13 cellular contexts compared by ENCODE assay signal in genomic region chr11:63940786-63941185, GRCh38. TPM values are rescaled to one million over a fixed set of nuclear protein-coding genes. Genes with fewer than 3 reads are reported as not detected.
A peak's percentile ranks its signal among the peaks of the same experiment; 100 is the strongest.
DNase-seq lines count a peak whose midpoint lies in the region; ATAC-seq and TF ChIP-seq lines count a peak whose summit lies in the region.
"Had no signal": no experiment of that assay in that cellular context is flagged by ENCODE, and none has a peak within 500 bp of the region (broad histone marks: within the 10 kb centered on the region; RNA-seq: fewer than 3 reads in every experiment).

No MANE protein-coding gene starts in this region.

- peak overlapping the region; percentile 92 for H3K4me3 ChIP-seq in Loucy (ENCODE audit: low read length, poor library complexity, severe bottlenecking)
- peak overlapping the region; percentile 96 for H3K4me3 ChIP-seq in neural cell (ENCODE audit: low read length)
- H3K4me3 ChIP-seq: sigmoid colon had no signal

- no peaks in the 10 kb centered on the region for H3F3A ChIP-seq in Loucy (ENCODE audit: low read depth)
- peaks cover 5% of the 10 kb centered on the region for H3F3A ChIP-seq in neural cell (ENCODE audit: insufficient read depth, low read length, poor library complexity, severe bottlenecking)

- H3K4me2 ChIP-seq in Loucy (ENCODE audit: low read depth, low read length, poor library complexity, severe bottlenecking) (peak overlapping the region; percentile 89), neural cell (ENCODE audit: low read length) (no peak overlapping the region)

- H3K27ac ChIP-seq in neural cell (ENCODE audit: low read length), result no peak overlapping the region
- H3K27ac ChIP-seq: 22Rv1, sigmoid colon had no signal

- no peaks in the 10 kb centered on the region for H3K9me3 Mint-ChIP-seq in T-helper 1 cell treated with Interleukin-12 subunit alpha and Interleukin-12 subunit beta and Interleukin-4 antibody, amounts not matched to agents 30 μg/mL and 1 μg/mL, for 36 hours
- no peaks in the 10 kb centered on the region for H3K9me3 Mint-ChIP-seq in activated T-helper 1 cell treated with anti-CD3 and anti-CD28 coated beads, Interleukin-12 subunit alpha, Interleukin-12 subunit beta, Interleukin-2, Interleukin-4 antibody, amounts not matched to agents 30 ng/mL and 10 ng/mL and 1 ng/mL, durations not matched to agents 14 hours and 24 hours and 36 hours

- H2AFZ ChIP-seq in Loucy (ENCODE audit: low read length) (no peak overlapping the region), neural cell (ENCODE audit: low read depth, low read length) (no peak overlapping the region)

- peaks cover 69% of the 10 kb centered on the region for H3K79me2 ChIP-seq in Loucy (ENCODE audit: insufficient read depth, low read length)
- H3K79me2 ChIP-seq in neural cell (replicated peaks; ENCODE audit: insufficient read depth, low read length), result peaks cover 44% of the 10 kb centered on the region

- peaks cover 28% of the 10 kb centered on the region for H3K4me1 Mint-ChIP-seq in T-helper 1 cell treated with Interleukin-12 subunit alpha and Interleukin-12 subunit beta and Interleukin-4 antibody, amounts not matched to agents 30 μg/mL and 1 μg/mL, for 36 hours (ENCODE audit: low read depth)
- H3K4me1 Mint-ChIP-seq in activated T-helper 1 cell treated with anti-CD3 and anti-CD28 coated beads, Interleukin-12 subunit alpha, Interleukin-12 subunit beta, Interleukin-2, Interleukin-4 antibody, amounts not matched to agents 30 ng/mL and 10 ng/mL and 1 ng/mL, durations not matched to agents 14 hours and 24 hours and 36 hours (ENCODE audit: low read depth), result peaks cover 16% of the 10 kb centered on the region

- H3K36me3 Mint-ChIP-seq in T-helper 1 cell treated with Interleukin-12 subunit alpha and Interleukin-12 subunit beta and Interleukin-4 antibody, amounts not matched to agents 30 μg/mL and 1 μg/mL, for 36 hours (ENCODE audit: low read depth), result no peaks in the 10 kb centered on the region
- peaks cover 2% of the 10 kb centered on the region for H3K36me3 Mint-ChIP-seq in activated T-helper 1 cell treated with anti-CD3 and anti-CD28 coated beads, Interleukin-12 subunit alpha, Interleukin-12 subunit beta, Interleukin-2, Interleukin-4 antibody, amounts not matched to agents 30 ng/mL and 10 ng/mL and 1 ng/mL, durations not matched to agents 14 hours and 24 hours and 36 hours (ENCODE audit: low read depth)

- no peaks in the 10 kb centered on the region for H3K9me2 ChIP-seq in Loucy (replicated peaks; ENCODE audit: low read depth, low read length)
- no peaks in the 10 kb centered on the region for H3K9me2 ChIP-seq in neural cell (ENCODE audit: insufficient read depth, low read length)

- intact Hi-C loops in activated T-helper 1 cell treated with anti-CD3 and anti-CD28 coated beads, Interleukin-12 subunit alpha, Interleukin-12 subunit beta, Interleukin-2, Interleukin-4 antibody, amounts not matched to agents 30 ng/mL and 10 ng/mL and 1 ng/mL, durations not matched to agents 14 hours and 24 hours and 36 hours (cut with micrococcal nuclease), result no loop called here

- no peak overlapping the region for H3K27ac Mint-ChIP-seq in T-helper 1 cell treated with Interleukin-12 subunit alpha and Interleukin-12 subunit beta and Interleukin-4 antibody, amounts not matched to agents 30 μg/mL and 1 μg/mL, for 36 hours
- no peak overlapping the region for H3K27ac Mint-ChIP-seq in activated T-helper 1 cell treated with anti-CD3 and anti-CD28 coated beads, Interleukin-12 subunit alpha, Interleukin-12 subunit beta, Interleukin-2, Interleukin-4 antibody, amounts not matched to agents 30 ng/mL and 10 ng/mL and 1 ng/mL, durations not matched to agents 14 hours and 24 hours and 36 hours

- TF ChIP-seq EP300 in neural cell (conservative IDR thresholded peaks at IDR 0.05; ENCODE audit: poor library complexity, severe bottlenecking), result no peak

- H3K36me3 ChIP-seq in Loucy (ENCODE audit: insufficient read depth, low read length), result no peaks in the 10 kb centered on the region
- no peaks in the 10 kb centered on the region for H3K36me3 ChIP-seq in neural cell (ENCODE audit: insufficient read depth, low read length)
- H3K36me3 ChIP-seq: sigmoid colon had no signal

- H3K27me3 Mint-ChIP-seq in T-helper 1 cell treated with Interleukin-12 subunit alpha and Interleukin-12 subunit beta and Interleukin-4 antibody, amounts not matched to agents 30 μg/mL and 1 μg/mL, for 36 hours (ENCODE audit: low read depth), result no peaks in the 10 kb centered on the region
- H3K27me3 Mint-ChIP-seq in activated T-helper 1 cell treated with anti-CD3 and anti-CD28 coated beads, Interleukin-12 subunit alpha, Interleukin-12 subunit beta, Interleukin-2, Interleukin-4 antibody, amounts not matched to agents 30 ng/mL and 10 ng/mL and 1 ng/mL, durations not matched to agents 14 hours and 24 hours and 36 hours (ENCODE audit: insufficient read depth), result no peaks in the 10 kb centered on the region

- H3K27me3 ChIP-seq in Loucy (ENCODE audit: insufficient read depth, low read length, poor library complexity, severe bottlenecking) (no peaks in the 10 kb centered on the region), neural cell (ENCODE audit: insufficient read depth, low read depth, low read length) (no peaks in the 10 kb centered on the region)
- H3K27me3 ChIP-seq: sigmoid colon had no signal

- no peak for ATAC-seq in GM18861 (IDR thresholded peaks at IDR 0.05; ENCODE audit: unreplicated experiment)
- no peak for ATAC-seq in HG03342 (IDR thresholded peaks at IDR 0.05; ENCODE audit: unreplicated experiment)

- peak overlapping the region; percentile 45 for H3K4me3 Mint-ChIP-seq in T-helper 1 cell treated with Interleukin-12 subunit alpha and Interleukin-12 subunit beta and Interleukin-4 antibody, amounts not matched to agents 30 μg/mL and 1 μg/mL, for 36 hours
- peak overlapping the region; percentile 63 for H3K4me3 Mint-ChIP-seq in activated T-helper 1 cell treated with anti-CD3 and anti-CD28 coated beads, Interleukin-12 subunit alpha, Interleukin-12 subunit beta, Interleukin-2, Interleukin-4 antibody, amounts not matched to agents 30 ng/mL and 10 ng/mL and 1 ng/mL, durations not matched to agents 14 hours and 24 hours and 36 hours

- H3K9me3 ChIP-seq in Loucy (ENCODE audit: insufficient read depth, low read depth, low read length) (no peaks in the 10 kb centered on the region), neural cell (ENCODE audit: low read length) (no peaks in the 10 kb centered on the region)
- H3K9me3 ChIP-seq: sigmoid colon had no signal

- peaks cover 37% of the 10 kb centered on the region for H4K20me1 ChIP-seq in Loucy (ENCODE audit: insufficient read depth, low read length, poor library complexity, severe bottlenecking)
- no peaks in the 10 kb centered on the region for H4K20me1 ChIP-seq in neural cell (ENCODE audit: insufficient read depth)

- TF ChIP-seq RAD21 in neural cell (conservative IDR thresholded peaks at IDR 0.05), result no peak

- peak overlapping the region; percentile 98 for H3K9ac ChIP-seq in Loucy (ENCODE audit: low read depth, low read length, poor library complexity, severe bottlenecking)
- H3K9ac ChIP-seq in neural cell (ENCODE audit: low read length), result no peak overlapping the region

- TF ChIP-seq CTCF in Loucy (conservative IDR thresholded peaks at IDR 0.05; ENCODE audit: low read length), result no peak
- no peak for TF ChIP-seq CTCF in neural cell (IDR thresholded peaks at IDR 0.05; ENCODE audit: poor library complexity, severe bottlenecking)

- DNase-seq in T-helper 1 cell, result no peak
- no peak for DNase-seq in activated T-helper 1 cell treated with anti-CD3 and anti-CD28 coated beads, Interleukin-12 subunit alpha, Interleukin-12 subunit beta, Interleukin-2, Interleukin-4 antibody, amounts not matched to agents 30 ng/mL and 10 ng/mL and 1 ng/mL, durations not matched to agents 14 hours and 24 hours and 36 hours (ENCODE audit: low spot score)
- no peak for DNase-seq in NCI-H1092 (lab: John Stamatoyannopoulos, UW)
- DNase-seq: activated CD4-positive, alpha-beta T cell treated with anti-CD3 and anti-CD28 coated beads for 1 hour; NCI-H146; OCI-M1; sigmoid colon had no signal

- peaks cover 44% of the 10 kb centered on the region for H3K4me1 ChIP-seq in Loucy (ENCODE audit: insufficient read depth, low read length, poor library complexity, severe bottlenecking)

TF ChIP-seq in neural cell, 6 proteins besides CTCF, POLR2A, EP300 and RAD21 (continues in another document):
- TF ChIP-seq MXI1 (conservative IDR thresholded peaks at IDR 0.05; ENCODE audit: poor library complexity, severe bottlenecking), result no peak
- TF ChIP-seq POLR2AphosphoS5 (IDR thresholded peaks at IDR 0.05), result no peak
- no peak for TF ChIP-seq TAF1 (IDR thresholded peaks at IDR 0.05; ENCODE audit: low read depth)
- no peak for TF ChIP-seq EZH2 (IDR thresholded peaks at IDR 0.05; ENCODE audit: borderline replicate concordance, insufficient read depth, low read length, poor library complexity, severe bottlenecking)

RNA-seq across cellular contexts. Expression of gene NAA40, which starts 2.0 kb away (rescaled TPM):
- total RNA-seq in activated T-helper 1 cell treated with anti-CD3 and anti-CD28 coated beads, Interleukin-12 subunit alpha, Interleukin-12 subunit beta, Interleukin-2, Interleukin-4 antibody, amounts not matched to agents 30 ng/mL and 10 ng/mL and 1 ng/mL, durations not matched to agents 14 hours and 24 hours and 36 hours, result 25.3 and 31.6 TPM in 2 replicates
- polyA plus RNA-seq in neural cell, result 53.6 and 66.7 TPM in 2 replicates
- 36.3 and 37.3 TPM in 2 replicates for polyA minus RNA-seq in neural cell

RNA-seq across cellular contexts. Expression of gene RCOR2, which starts 23.8 kb away (rescaled TPM):
- 0.21 and 0.34 TPM in 2 replicates for total RNA-seq in activated T-helper 1 cell treated with anti-CD3 and anti-CD28 coated beads, Interleukin-12 subunit alpha, Interleukin-12 subunit beta, Interleukin-2, Interleukin-4 antibody, amounts not matched to agents 30 ng/mL and 10 ng/mL and 1 ng/mL, durations not matched to agents 14 hours and 24 hours and 36 hours
- polyA plus RNA-seq in neural cell, result 41.5 and 51.0 TPM in 2 replicates
- polyA minus RNA-seq in neural cell, result 40.3 and 41.1 TPM in 2 replicates

RNA-seq across cellular contexts. Expression of gene COX8A, which starts 33.6 kb away (rescaled TPM):
- total RNA-seq in activated T-helper 1 cell treated with anti-CD3 and anti-CD28 coated beads, Interleukin-12 subunit alpha, Interleukin-12 subunit beta, Interleukin-2, Interleukin-4 antibody, amounts not matched to agents 30 ng/mL and 10 ng/mL and 1 ng/mL, durations not matched to agents 14 hours and 24 hours and 36 hours, result 289 and 291 TPM in 2 replicates
- polyA plus RNA-seq in neural cell, result 861 and 863 TPM in 2 replicates
- polyA minus RNA-seq in neural cell, result 201 and 218 TPM in 2 replicates

RNA-seq across cellular contexts. Expression of gene OTUB1, which starts 45.5 kb away (rescaled TPM):
- total RNA-seq in activated T-helper 1 cell treated with anti-CD3 and anti-CD28 coated beads, Interleukin-12 subunit alpha, Interleukin-12 subunit beta, Interleukin-2, Interleukin-4 antibody, amounts not matched to agents 30 ng/mL and 10 ng/mL and 1 ng/mL, durations not matched to agents 14 hours and 24 hours and 36 hours, result 104 and 114 TPM in 2 replicates
- polyA plus RNA-seq in neural cell, result 103 and 131 TPM in 2 replicates
- 41.9 and 49.7 TPM in 2 replicates for polyA minus RNA-seq in neural cell
